ENCODE assay signal across 1 cellular context in the genomic region with DNA sequence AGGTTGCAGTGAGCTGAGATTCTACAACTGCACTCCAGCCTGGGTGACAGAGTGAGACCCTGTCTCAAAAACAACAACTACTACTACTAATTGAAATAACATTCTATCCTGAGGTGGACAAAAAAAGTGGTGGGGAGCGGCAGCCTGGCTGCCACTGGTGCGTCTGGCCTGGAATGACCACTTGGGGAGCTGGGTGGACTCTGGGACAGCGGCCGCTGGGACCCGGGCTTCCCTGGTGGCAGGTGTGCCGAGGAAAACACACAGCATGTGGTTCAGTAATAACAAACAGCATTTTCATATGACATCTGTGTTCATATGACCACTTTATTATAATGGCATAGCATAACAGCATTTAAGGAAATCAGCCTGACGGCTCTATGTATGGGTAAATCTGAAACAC.
TF ChIP-seq lines count a peak whose summit lies in the region.

No MANE protein-coding gene starts in this region.

TF ChIP-seq in H1, 55 proteins besides CTCF, POLR2A, EP300 and RAD21:
- TF ChIP-seq ZNF274 (IDR thresholded peaks at IDR 0.05; ENCODE audit: borderline replicate concordance, extremely low read depth, low read length) (no peak), TAF7 (optimal IDR thresholded peaks at IDR 0.05; ENCODE audit: borderline replicate concordance, low read depth, low read length) (no peak), SP2 (IDR thresholded peaks at IDR 0.05; ENCODE audit: low read length) (no peak), GTF2F1 (IDR thresholded peaks at IDR 0.05; ENCODE audit: borderline replicate concordance, low read depth, low read length) (no peak), POLR2AphosphoS5 (IDR thresholded peaks at IDR 0.05; ENCODE audit: low read depth, low read length) (no peak), NRF1 (IDR thresholded peaks at IDR 0.05; ENCODE audit: low read depth, low read length) (no peak), TEAD4 (IDR thresholded peaks at IDR 0.05; ENCODE audit: low read depth, low read length) (no peak), SIX5 (IDR thresholded peaks at IDR 0.05; ENCODE audit: low read depth, low read length) (no peak), RNF2 (IDR thresholded peaks at IDR 0.05; ENCODE audit: borderline replicate concordance, low read depth, low read length, missing control alignments, poor library complexity, severe bottlenecking) (no peak), E2F6 (IDR thresholded peaks at IDR 0.05) (no peak), FOSL1 (IDR thresholded peaks at IDR 0.05; ENCODE audit: insufficient read depth, low read depth, low read length) (no peak), CHD7 (IDR thresholded peaks at IDR 0.05; ENCODE audit: insufficient replicate concordance, low read length) (no peak), SP4 (IDR thresholded peaks at IDR 0.05; ENCODE audit: low read length) (no peak), TBP (IDR thresholded peaks at IDR 0.05; ENCODE audit: low read depth, low read length) (no peak)
- TF ChIP-seq, protein P1, sequence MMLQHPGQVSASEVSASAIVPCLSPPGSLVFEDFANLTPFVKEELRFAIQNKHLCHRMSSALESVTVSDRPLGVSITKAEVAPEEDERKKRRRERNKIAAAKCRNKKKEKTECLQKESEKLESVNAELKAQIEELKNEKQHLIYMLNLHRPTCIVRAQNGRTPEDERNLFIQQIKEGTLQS (IDR thresholded peaks at IDR 0.05; ENCODE audit: insufficient read depth, low read depth, low read length), result no peak
